In genomic region chr6:108686896-108687295, GRCh38 we compare ENCODE assay signal across 19 cellular contexts.
A peak's percentile ranks its signal among the peaks of the same experiment; 100 is the strongest.
DNase-seq lines count a peak whose midpoint lies in the region; ATAC-seq and TF ChIP-seq lines count a peak whose summit lies in the region.
"Had no signal": no experiment of that assay in that cellular context is flagged by ENCODE, and none has a peak within 500 bp of the region (broad histone marks: within the 10 kb centered on the region; RNA-seq: fewer than 3 reads in every experiment).

No MANE protein-coding gene starts in this region.

- 86% methylated on average over 6 of the region's 6 CpGs for WGBS in right cardiac atrium
- WGBS in esophagus muscularis mucosa = 92% methylated on average over 6 of the region's 6 CpGs

- intact Hi-C loops in right cardiac atrium (cut with DNase I) (no loop called here), ascending aorta (cut with DNase I) (no loop called here), esophagus muscularis mucosa (cut with DNase I) (no loop called here)
- intact Hi-C loops in activated CD8-positive, alpha-beta T cell treated with anti-CD3 and anti-CD28 coated beads for 36 hours (cut with micrococcal nuclease) = no loop called here

- TF ChIP-seq EP300 in esophagus muscularis mucosa (IDR thresholded peaks at IDR 0.05) = no peak

- H3K4me1 ChIP-seq in right cardiac atrium (ENCODE audit: control insufficient read depth, insufficient read depth, low read length) (peaks cover 20% of the 10 kb centered on the region), right atrium auricular region (peaks cover 0 to 44% of the 10 kb centered on the region in 2 donors), ascending aorta (peaks cover 26 to 57% of the 10 kb centered on the region in 2 donors), esophagus muscularis mucosa (peaks cover 41 to 71% (median 55%) of the 10 kb centered on the region in 4 donors)

- TF ChIP-seq CTCF in right atrium auricular region (IDR thresholded peaks at IDR 0.05) (no peak), ascending aorta (IDR thresholded peaks at IDR 0.05) (no peak), osteocyte (IDR thresholded peaks at IDR 0.05) (no peak), esophagus muscularis mucosa (IDR thresholded peaks at IDR 0.05) (no peak)
- no peak for TF ChIP-seq CTCF in activated CD8-positive, alpha-beta T cell treated with anti-CD3 and anti-CD28 coated beads for 36 hours (IDR thresholded peaks at IDR 0.05)

- ATAC-seq in right cardiac atrium = no peak
- no peak for ATAC-seq in activated CD8-positive, alpha-beta T cell treated with anti-CD3 and anti-CD28 coated beads for 36 hours
- ATAC-seq: CD8-positive, alpha-beta T cell had no signal

- H3K27me3 Mint-ChIP-seq in osteocyte (ENCODE audit: unreplicated experiment) = no peaks in the 10 kb centered on the region
- no peaks in the 10 kb centered on the region for H3K27me3 Mint-ChIP-seq in activated CD8-positive, alpha-beta T cell treated with anti-CD3 and anti-CD28 coated beads for 36 hours

- H3K27ac ChIP-seq in right cardiac atrium (ENCODE audit: low read length) (peak overlapping the region; percentile 4), right atrium auricular region (no peak overlapping the region), ascending aorta (peak overlapping the region; percentile 29 to 43), esophagus muscularis mucosa (replicated peaks in 1 of 4) (no peak overlapping the region)
- H3K27ac ChIP-seq: Peyer's patch had no signal

- POLR2A ChIA-PET in activated CD8-positive, alpha-beta T cell treated with anti-CD3 and anti-CD28 coated beads for 36 hours (lab: Charles Lee) = no interaction called here

- no peaks in the 10 kb centered on the region for H3K27me3 ChIP-seq in right cardiac atrium (ENCODE audit: control insufficient read depth, insufficient read depth)
- H3K27me3 ChIP-seq in right atrium auricular region = no peaks in the 10 kb centered on the region
- no peaks in the 10 kb centered on the region for H3K27me3 ChIP-seq in ascending aorta
- H3K27me3 ChIP-seq in esophagus muscularis mucosa = no peaks in the 10 kb centered on the region
- H3K27me3 ChIP-seq: Peyer's patch had no signal

- CTCF ChIA-PET in activated CD8-positive, alpha-beta T cell treated with anti-CD3 and anti-CD28 coated beads for 36 hours (lab: Charles Lee) = interaction anchor here (1.3 to 1.6 kb wide), 2 partner anchors 8 to 26 kb away, joined by 3 to 4 read pairs; no protein-coding TSS in a partner anchor

- peaks cover 32% of the 10 kb centered on the region for H3K36me3 Mint-ChIP-seq in osteocyte (ENCODE audit: unreplicated experiment)
- H3K36me3 Mint-ChIP-seq in activated CD8-positive, alpha-beta T cell treated with anti-CD3 and anti-CD28 coated beads for 36 hours (ENCODE audit: low read depth) = peaks cover 3% of the 10 kb centered on the region

- no peaks in the 10 kb centered on the region for H3K9me3 ChIP-seq in right cardiac atrium (ENCODE audit: control insufficient read depth, low read length)
- H3K9me3 ChIP-seq in right atrium auricular region = no peaks in the 10 kb centered on the region
- H3K9me3 ChIP-seq in ascending aorta = no peaks in the 10 kb centered on the region
- H3K9me3 ChIP-seq in esophagus muscularis mucosa = no peaks in the 10 kb centered on the region
- H3K9me3 ChIP-seq: Peyer's patch had no signal

- TF ChIP-seq POLR2A in esophagus muscularis mucosa (IDR thresholded peaks at IDR 0.05; ENCODE audit: low read depth) = no peak

- no peaks in the 10 kb centered on the region for H3K9me3 Mint-ChIP-seq in osteocyte (ENCODE audit: unreplicated experiment)
- H3K9me3 Mint-ChIP-seq in activated CD8-positive, alpha-beta T cell treated with anti-CD3 and anti-CD28 coated beads for 36 hours = no peaks in the 10 kb centered on the region
- H3K9me3 Mint-ChIP-seq: CD8-positive, alpha-beta T cell had no signal

- peak overlapping the region; percentile 32 for H3K27ac Mint-ChIP-seq in osteocyte (ENCODE audit: unreplicated experiment)
- no peak overlapping the region for H3K27ac Mint-ChIP-seq in activated CD8-positive, alpha-beta T cell treated with anti-CD3 and anti-CD28 coated beads for 36 hours

- H3K36me3 ChIP-seq in right atrium auricular region (peaks cover 8% of the 10 kb centered on the region), ascending aorta (peaks cover 13 to 35% of the 10 kb centered on the region in 2 donors), esophagus muscularis mucosa (peaks cover 10 to 56% (median 23%) of the 10 kb centered on the region in 4 donors)

- DNase-seq in right cardiac atrium (no peak), right atrium auricular region (ENCODE audit: low spot score) (no peak), ascending aorta (ENCODE audit: low spot score in 2 of 2) (no peak), osteocyte (ENCODE audit: extremely low spot score, unreplicated experiment) (peak; percentile 23), hepatic stellate cell (ENCODE audit: low spot score) (no peak), esophagus muscularis mucosa (ENCODE audit: extremely low spot score) (no peak), DMS53 (lab: John Stamatoyannopoulos, UW) (no peak)
- no peak for DNase-seq in activated CD8-positive, alpha-beta T cell treated with anti-CD3 and anti-CD28 coated beads for 36 hours
- DNase-seq: CD8-positive, alpha-beta T cell; GF-D8; GOT3; KG1; NCI-H1092; NCI-H1694; NCI-H2107; NCI-H226; NCI-H524 treated with DMSO at 0.1 percent for 48 hours; Peyer's patch; SHP77 had no signal

- H3K4me3 ChIP-seq in right cardiac atrium (ENCODE audit: low read length) = no peak overlapping the region
- no peak overlapping the region for H3K4me3 ChIP-seq in right atrium auricular region
- H3K4me3 ChIP-seq in ascending aorta = no peak overlapping the region
- no peak overlapping the region for H3K4me3 ChIP-seq in esophagus muscularis mucosa
- H3K4me3 ChIP-seq: Peyer's patch had no signal

- peaks cover 35% of the 10 kb centered on the region for H3K4me1 Mint-ChIP-seq in osteocyte (ENCODE audit: unreplicated experiment)
- peaks cover 18% of the 10 kb centered on the region for H3K4me1 Mint-ChIP-seq in activated CD8-positive, alpha-beta T cell treated with anti-CD3 and anti-CD28 coated beads for 36 hours (ENCODE audit: low read depth)

- H3K4me3 Mint-ChIP-seq in osteocyte (ENCODE audit: unreplicated experiment) = no peak overlapping the region
- H3K4me3 Mint-ChIP-seq in activated CD8-positive, alpha-beta T cell treated with anti-CD3 and anti-CD28 coated beads for 36 hours = no peak overlapping the region
- H3K4me3 Mint-ChIP-seq: CD8-positive, alpha-beta T cell had no signal

Comparison
In these comparisons a context has a peak if more than half of its experiments do, and no peak if none do; other contexts are left out.
1. H3K27ac ChIP-seq: peak in right cardiac atrium (single experiment) and ascending aorta (2 of 2); none in right atrium auricular region (0 of 2) and esophagus muscularis mucosa (0 of 4).